In the genomic region with DNA sequence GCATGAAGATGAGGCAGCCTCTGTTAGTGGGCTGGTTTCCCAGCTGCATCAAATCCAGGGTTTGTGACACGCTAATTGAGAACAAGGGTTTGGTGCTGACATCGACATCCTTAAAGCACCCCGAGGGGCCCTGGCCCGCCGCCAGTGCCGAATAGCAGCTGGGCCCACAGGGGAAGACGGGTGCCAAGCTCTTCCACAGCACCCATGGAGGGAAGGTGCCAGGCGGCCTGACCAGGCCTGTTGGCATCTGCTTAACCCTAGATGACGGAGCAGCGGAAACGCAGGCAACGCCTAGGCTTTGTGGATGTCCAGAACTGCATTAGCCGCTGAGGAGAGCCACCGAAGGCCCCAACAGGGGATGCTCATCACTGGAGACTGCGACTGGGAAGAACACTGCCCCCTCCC, we compare ENCODE assay signal across 2 cellular contexts.
TF ChIP-seq lines count a peak whose summit lies in the region.

No MANE protein-coding gene starts in this region.

TF ChIP-seq in HEK293, 187 proteins besides CTCF, POLR2A, EP300 and RAD21 (continued from another document):
- TF ChIP-seq, protein P1, sequence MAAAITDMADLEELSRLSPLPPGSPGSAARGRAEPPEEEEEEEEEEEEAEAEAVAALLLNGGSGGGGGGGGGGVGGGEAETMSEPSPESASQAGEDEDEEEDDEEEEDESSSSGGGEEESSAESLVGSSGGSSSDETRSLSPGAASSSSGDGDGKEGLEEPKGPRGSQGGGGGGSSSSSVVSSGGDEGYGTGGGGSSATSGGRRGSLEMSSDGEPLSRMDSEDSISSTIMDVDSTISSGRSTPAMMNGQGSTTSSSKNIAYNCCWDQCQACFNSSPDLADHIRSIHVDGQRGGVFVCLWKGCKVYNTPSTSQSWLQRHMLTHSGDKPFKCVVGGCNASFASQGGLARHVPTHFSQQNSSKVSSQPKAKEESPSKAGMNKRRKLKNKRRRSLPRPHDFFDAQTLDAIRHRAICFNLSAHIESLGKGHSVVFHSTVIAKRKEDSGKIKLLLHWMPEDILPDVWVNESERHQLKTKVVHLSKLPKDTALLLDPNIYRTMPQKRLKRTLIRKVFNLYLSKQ (tag by site-specific recombination; IDR thresholded peaks at IDR 0.05; ENCODE audit: borderline replicate concordance): no peak
- TF ChIP-seq SP2 (tag by site-specific recombination; IDR thresholded peaks at IDR 0.05): no peak
- no peak for TF ChIP-seq ZSCAN30 (tag by site-specific recombination; IDR thresholded peaks at IDR 0.05)
- TF ChIP-seq, protein P2, sequence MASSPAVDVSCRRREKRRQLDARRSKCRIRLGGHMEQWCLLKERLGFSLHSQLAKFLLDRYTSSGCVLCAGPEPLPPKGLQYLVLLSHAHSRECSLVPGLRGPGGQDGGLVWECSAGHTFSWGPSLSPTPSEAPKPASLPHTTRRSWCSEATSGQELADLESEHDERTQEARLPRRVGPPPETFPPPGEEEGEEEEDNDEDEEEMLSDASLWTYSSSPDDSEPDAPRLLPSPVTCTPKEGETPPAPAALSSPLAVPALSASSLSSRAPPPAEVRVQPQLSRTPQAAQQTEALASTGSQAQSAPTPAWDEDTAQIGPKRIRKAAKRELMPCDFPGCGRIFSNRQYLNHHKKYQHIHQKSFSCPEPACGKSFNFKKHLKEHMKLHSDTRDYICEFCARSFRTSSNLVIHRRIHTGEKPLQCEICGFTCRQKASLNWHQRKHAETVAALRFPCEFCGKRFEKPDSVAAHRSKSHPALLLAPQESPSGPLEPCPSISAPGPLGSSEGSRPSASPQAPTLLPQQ (tag by site-specific recombination; IDR thresholded peaks at IDR 0.05): peak; percentile 66

TF ChIP-seq in WTC11, 78 proteins besides CTCF, POLR2A, EP300 and RAD21 (continued from another document):
- TF ChIP-seq SMAD4 (CRISPR knock-in tag; IDR thresholded peaks at IDR 0.05) (no peak), ZNF121 (CRISPR knock-in tag; IDR thresholded peaks at IDR 0.05) (no peak), HMGA2 (CRISPR knock-in tag; IDR thresholded peaks at IDR 0.05) (no peak), JUN (CRISPR knock-in tag; IDR thresholded peaks at IDR 0.05) (no peak), ZNF263 (CRISPR knock-in tag; IDR thresholded peaks at IDR 0.05; ENCODE audit: low read depth) (no peak)
- TF ChIP-seq, protein P3, sequence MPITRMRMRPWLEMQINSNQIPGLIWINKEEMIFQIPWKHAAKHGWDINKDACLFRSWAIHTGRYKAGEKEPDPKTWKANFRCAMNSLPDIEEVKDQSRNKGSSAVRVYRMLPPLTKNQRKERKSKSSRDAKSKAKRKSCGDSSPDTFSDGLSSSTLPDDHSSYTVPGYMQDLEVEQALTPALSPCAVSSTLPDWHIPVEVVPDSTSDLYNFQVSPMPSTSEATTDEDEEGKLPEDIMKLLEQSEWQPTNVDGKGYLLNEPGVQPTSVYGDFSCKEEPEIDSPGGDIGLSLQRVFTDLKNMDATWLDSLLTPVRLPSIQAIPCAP (CRISPR knock-in tag; IDR thresholded peaks at IDR 0.05): no peak
- TF ChIP-seq, protein P4, sequence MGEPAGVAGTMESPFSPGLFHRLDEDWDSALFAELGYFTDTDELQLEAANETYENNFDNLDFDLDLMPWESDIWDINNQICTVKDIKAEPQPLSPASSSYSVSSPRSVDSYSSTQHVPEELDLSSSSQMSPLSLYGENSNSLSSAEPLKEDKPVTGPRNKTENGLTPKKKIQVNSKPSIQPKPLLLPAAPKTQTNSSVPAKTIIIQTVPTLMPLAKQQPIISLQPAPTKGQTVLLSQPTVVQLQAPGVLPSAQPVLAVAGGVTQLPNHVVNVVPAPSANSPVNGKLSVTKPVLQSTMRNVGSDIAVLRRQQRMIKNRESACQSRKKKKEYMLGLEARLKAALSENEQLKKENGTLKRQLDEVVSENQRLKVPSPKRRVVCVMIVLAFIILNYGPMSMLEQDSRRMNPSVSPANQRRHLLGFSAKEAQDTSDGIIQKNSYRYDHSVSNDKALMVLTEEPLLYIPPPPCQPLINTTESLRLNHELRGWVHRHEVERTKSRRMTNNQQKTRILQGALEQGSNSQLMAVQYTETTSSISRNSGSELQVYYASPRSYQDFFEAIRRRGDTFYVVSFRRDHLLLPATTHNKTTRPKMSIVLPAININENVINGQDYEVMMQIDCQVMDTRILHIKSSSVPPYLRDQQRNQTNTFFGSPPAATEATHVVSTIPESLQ (CRISPR knock-in tag; IDR thresholded peaks at IDR 0.05): no peak
TF ChIP-seq in WTC11: peak in this region for 0.
